Comparison of ENCODE assay signal across 8 cellular contexts in genomic region chr14:56119221-56119967, GRCh38. TPM values are rescaled to one million over a fixed set of nuclear protein-coding genes. Genes with fewer than 3 reads are reported as not detected.
A peak's percentile ranks its signal among the peaks of the same experiment; 100 is the strongest.
DNase-seq lines count a peak whose midpoint lies in the region; ATAC-seq and TF ChIP-seq lines count a peak whose summit lies in the region.

No MANE protein-coding gene starts in this region.

- H3K4me1 ChIP-seq in Peyer's patch (peaks cover 0 to 8% (median 7%) of the 10 kb centered on the region in 4 donors), left ventricle myocardium inferior (peaks cover 34% of the 10 kb centered on the region), parathyroid adenoma (no peaks in the 10 kb centered on the region)

- H3K27me3 ChIP-seq in Peyer's patch (no peaks in the 10 kb centered on the region), left ventricle myocardium inferior (ENCODE audit: low read depth) (no peaks in the 10 kb centered on the region), parathyroid adenoma (ENCODE audit: control insufficient read depth, insufficient read depth, low read length) (no peaks in the 10 kb centered on the region)

- peak in 2 of 6 experiments; percentile 1 to 12 for TF ChIP-seq CTCF in Peyer's patch (IDR thresholded peaks at IDR 0.05)
- no peak for TF ChIP-seq CTCF in left ventricle myocardium inferior (IDR thresholded peaks at IDR 0.05; ENCODE audit: borderline replicate concordance)
- no peak for TF ChIP-seq CTCF in parathyroid adenoma (IDR thresholded peaks at IDR 0.05)

- H3K4me3 Mint-ChIP-seq in activated naive CD8-positive, alpha-beta T cell treated with anti-CD3 and anti-CD28 coated beads, Interleukin-2, amount 10 ng/mL, durations not matched to agents 7 days and 5 days: peak overlapping the region; percentile 74

- peak overlapping the region; percentile 93 to 96 (median 94) for H3K27ac ChIP-seq in Peyer's patch
- H3K27ac ChIP-seq in left ventricle myocardium inferior (replicated peaks): peak overlapping the region; percentile 91
- peak overlapping the region; percentile 36 for H3K27ac ChIP-seq in parathyroid adenoma

- peaks cover under 1% of the 10 kb centered on the region for H3K79me2 ChIP-seq in parathyroid adenoma

- H3K4me2 ChIP-seq in parathyroid adenoma (ENCODE audit: low read length): peak overlapping the region; percentile 78

- intact Hi-C loops in left ventricle myocardium inferior (cut with micrococcal nuclease): no loop called here

- H3K9me3 ChIP-seq in Peyer's patch (no peaks in the 10 kb centered on the region), left ventricle myocardium inferior (replicated peaks) (no peaks in the 10 kb centered on the region), parathyroid adenoma (ENCODE audit: control insufficient read depth, low read length) (no peaks in the 10 kb centered on the region)

- H3K4me1 Mint-ChIP-seq in activated naive CD8-positive, alpha-beta T cell treated with anti-CD3 and anti-CD28 coated beads, Interleukin-2, amount 10 ng/mL, durations not matched to agents 7 days and 5 days: peaks cover 17% of the 10 kb centered on the region

- peaks cover 40% of the 10 kb centered on the region for H3K27me3 Mint-ChIP-seq in activated naive CD8-positive, alpha-beta T cell treated with anti-CD3 and anti-CD28 coated beads, Interleukin-2, amount 10 ng/mL, durations not matched to agents 7 days and 5 days

- no peaks in the 10 kb centered on the region for H3K36me3 ChIP-seq in Peyer's patch
- H3K36me3 ChIP-seq in left ventricle myocardium inferior: no peaks in the 10 kb centered on the region
- H3K36me3 ChIP-seq in parathyroid adenoma (ENCODE audit: control insufficient read depth, insufficient read depth, low read length): no peaks in the 10 kb centered on the region

- TF ChIP-seq POLR2A in Peyer's patch (IDR thresholded peaks at IDR 0.05): peak in 1 of 2 donors; percentile 21

- POLR2A ChIA-PET in activated naive CD8-positive, alpha-beta T cell treated with anti-CD3 and anti-CD28 coated beads, Interleukin-2, amount 10 ng/mL, durations not matched to agents 7 days and 5 days (lab: Charles Lee): no interaction called here

- DNase-seq in ELF-1 (ENCODE audit: low read depth, low spot score) (peak; percentile 69), Peyer's patch (peak; percentile 34 to 70 (median 69)), left ventricle myocardium inferior (peak; percentile 51), cortex of kidney (lab: John Stamatoyannopoulos, UW) (no peak)
- peak; percentile 57 for DNase-seq in activated naive CD8-positive, alpha-beta T cell treated with anti-CD3 and anti-CD28 coated beads, Interleukin-2, amount 10 ng/mL, durations not matched to agents 7 days and 5 days

- no peaks in the 10 kb centered on the region for H3K36me3 Mint-ChIP-seq in activated naive CD8-positive, alpha-beta T cell treated with anti-CD3 and anti-CD28 coated beads, Interleukin-2, amount 10 ng/mL, durations not matched to agents 7 days and 5 days

- H3K4me3 ChIP-seq in Peyer's patch (peak overlapping the region; percentile 65 to 96 (median 82)), left ventricle myocardium inferior (peak overlapping the region; percentile 85), parathyroid adenoma (ENCODE audit: low read depth, low read length) (peak overlapping the region; percentile 66)

- H3K9ac ChIP-seq in parathyroid adenoma: no peak overlapping the region

- H3K9me3 Mint-ChIP-seq in activated naive CD8-positive, alpha-beta T cell treated with anti-CD3 and anti-CD28 coated beads, Interleukin-2, amount 10 ng/mL, durations not matched to agents 7 days and 5 days: no peaks in the 10 kb centered on the region

- peak; percentile 34 for ATAC-seq in HG02970 (IDR thresholded peaks at IDR 0.05; ENCODE audit: low FRiP score, unreplicated experiment)
- ATAC-seq in activated naive CD8-positive, alpha-beta T cell treated with anti-CD3 and anti-CD28 coated beads, Interleukin-2, amount 10 ng/mL, durations not matched to agents 7 days and 5 days (ENCODE audit: low read depth): no peak
- ATAC-seq in HG02840 (IDR thresholded peaks at IDR 0.05; ENCODE audit: low FRiP score, unreplicated experiment): no peak

- no peak overlapping the region for H3K27ac Mint-ChIP-seq in activated naive CD8-positive, alpha-beta T cell treated with anti-CD3 and anti-CD28 coated beads, Interleukin-2, amount 10 ng/mL, durations not matched to agents 7 days and 5 days

- H2AFZ ChIP-seq in parathyroid adenoma: peak overlapping the region; percentile 96

RNA-seq across cellular contexts. Expression of gene PELI2, which starts 1.2 kb away (rescaled TPM):
- 10 to 100 TPM; 15.2 to 28.9 (median 18.6) TPM for total RNA-seq in Peyer's patch
- 1 to 10 TPM; 3.2 to 5.7 TPM for total RNA-seq in activated naive CD8-positive, alpha-beta T cell treated with anti-CD3 and anti-CD28 coated beads, Interleukin-2, amount 10 ng/mL, durations not matched to agents 7 days and 5 days
- total RNA-seq in left ventricle myocardium inferior: 2.0 TPM

Comparison
In these comparisons a context has a peak if more than half of its experiments do, and no peak if none do; other contexts are left out.
1. H3K27ac ChIP-seq: peak in every context shown above with its lines; median percentile 94 in Peyer's patch; 91 in left ventricle myocardium inferior; 36 in parathyroid adenoma.